Comparison of ENCODE assay signal across 20 cellular contexts in the genomic region with DNA sequence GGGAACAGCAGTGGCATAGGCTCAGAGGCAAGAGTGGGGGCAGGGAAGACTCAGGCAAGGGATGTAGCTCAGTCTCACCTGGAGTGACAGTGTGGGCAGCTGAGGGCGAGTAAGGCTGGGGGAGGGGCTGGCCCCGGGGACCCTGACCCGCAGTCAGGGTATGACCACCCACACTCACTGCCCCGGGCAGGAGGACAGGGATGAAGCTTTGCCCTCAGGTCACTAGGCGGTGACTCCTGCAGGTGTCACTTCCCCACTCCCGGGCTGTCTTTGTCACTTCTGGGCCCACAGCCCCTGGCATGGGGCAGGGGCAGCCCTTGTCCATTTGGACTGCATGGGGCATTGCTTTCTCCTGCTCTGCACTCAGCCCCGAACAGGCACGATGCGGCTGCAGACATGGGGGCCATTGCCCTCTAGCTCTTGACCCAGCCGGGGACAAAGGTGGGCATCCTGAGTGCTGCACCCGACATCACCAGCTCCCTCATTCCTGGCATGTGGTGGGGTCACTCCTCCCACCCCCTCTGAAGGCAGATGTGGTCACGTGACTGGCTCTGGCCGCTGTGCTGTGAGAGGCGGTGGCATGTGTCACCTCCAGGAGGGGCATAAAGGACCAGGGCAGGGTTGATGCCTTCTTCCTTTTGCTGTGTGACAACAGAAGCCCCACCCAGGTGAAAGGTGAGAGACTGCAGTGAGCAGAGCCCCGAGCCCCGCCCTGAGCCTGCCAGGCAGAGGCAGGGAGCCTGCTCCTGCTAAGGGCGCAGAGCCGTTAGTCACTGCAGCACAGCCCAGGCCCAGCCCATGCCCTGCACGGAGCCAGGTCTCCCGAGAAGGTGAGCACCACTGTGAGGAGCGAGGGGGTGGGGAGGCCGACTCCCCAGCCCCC.
DNase-seq lines count a peak whose midpoint lies in the region; ATAC-seq, FAIRE-seq and TF ChIP-seq lines count a peak whose summit lies in the region.
"Had no signal": no experiment of that assay in that cellular context is flagged by ENCODE, and none has a peak within 500 bp of the region (broad histone marks: within the 10 kb centered on the region; RNA-seq: fewer than 3 reads in every experiment).

No MANE protein-coding gene starts in this region.

- H3K4me1 ChIP-seq in RWPE2 (ENCODE audit: insufficient read depth, poor library complexity, severe bottlenecking) (peaks cover 4% of the 10 kb centered on the region), kidney (ENCODE audit: control insufficient read depth in 1 of 2, insufficient read depth in 1 of 2, low read depth in 1 of 2, low read length in 2 of 2) (no peaks in the 10 kb centered on the region), transverse colon (peaks cover 0 to 4% (median 2%) of the 10 kb centered on the region in 4 donors)
- H3K4me1 ChIP-seq: Caco-2 had no signal

- intact Hi-C loops in kidney (cut with DNase I), result no loop called here
- intact Hi-C loops in transverse colon (cut with DNase I; ENCODE audit: low total_unique reads), result no loop called here

- no peak for TF ChIP-seq EP300 in transverse colon (IDR thresholded peaks at IDR 0.05; ENCODE audit: low read depth)

- H3K4me3 ChIP-seq in RWPE2 (ENCODE audit: severe bottlenecking) (no peak overlapping the region), kidney (ENCODE audit: low read length in 2 of 2) (no peak overlapping the region), transverse colon (no peak overlapping the region)

- H3K9me3 ChIP-seq in RWPE2 (ENCODE audit: severe bottlenecking) (no peaks in the 10 kb centered on the region), kidney (ENCODE audit: control insufficient read depth in 1 of 2, low read length in 2 of 2) (no peaks in the 10 kb centered on the region), transverse colon (no peaks in the 10 kb centered on the region)
- H3K9me3 ChIP-seq: Caco-2 had no signal

- ATAC-seq in RWPE2 (ENCODE audit: low read depth) (peak; percentile 86), HG02885 (IDR thresholded peaks at IDR 0.05; ENCODE audit: poor library complexity, unreplicated experiment) (no peak)
- ATAC-seq: left ventricle myocardium superior; stimulated activated naive CD8-positive, alpha-beta T cell treated with anti-CD3 and anti-CD28 coated beads, Interleukin-15, amount 100 ng/mL, for 72 hours had no signal

- H3K36me3 ChIP-seq in RWPE2 (ENCODE audit: low read depth), result no peaks in the 10 kb centered on the region
- no peaks in the 10 kb centered on the region for H3K36me3 ChIP-seq in kidney (ENCODE audit: control insufficient read depth in 1 of 2, insufficient read depth in 2 of 2, low read length in 2 of 2)
- no peaks in the 10 kb centered on the region for H3K36me3 ChIP-seq in transverse colon

- no peak overlapping the region for H3K9ac ChIP-seq in kidney (ENCODE audit: low read length in 2 of 2)

- no peak for TF ChIP-seq POLR2A in transverse colon (IDR thresholded peaks at IDR 0.05)

- WGBS in transverse colon (ENCODE audit: low coverage in 1 of 2), 2 donors, result 57% methylated on average over 14 of the region's 22 CpGs; no CpG with 5 or more reads in 1 of the 2 donors

- peak; percentile 24 for DNase-seq in activated CD4-positive, CD25-positive, alpha-beta regulatory T cell treated with anti-CD3 and anti-CD28 coated beads, Interleukin-2, amount 50 U/mL, for 72 hours
- DNase-seq in activated CD4-positive, CD25-positive, alpha-beta regulatory T cell (lab: John Stamatoyannopoulos, UW), result no peak
- DNase-seq in RWPE2 (ENCODE audit: low spot score) (no peak), kidney (peak; percentile 74), transverse colon (peak; percentile 80), dedifferentiated amniotic fluid mesenchymal stem cell (ENCODE audit: extremely low spot score) (no peak), SKM-1 (lab: John Stamatoyannopoulos, UW; ENCODE audit: unreplicated experiment) (no peak)
- DNase-seq: activated CD4-positive, alpha-beta T cell treated with anti-CD3 and anti-CD28 coated beads for 1 hour; activated CD8-positive, alpha-beta memory T cell treated with anti-CD3 and anti-CD28 coated beads for 24 hours; activated naive CD8-positive, alpha-beta T cell treated with anti-CD3 and anti-CD28 coated beads, Interleukin-2, amount 10 ng/mL, durations not matched to agents 7 days and 5 days; Caco-2; Karpas-422; left ventricle myocardium superior; NCI-H1048; NCI-H1930; NCI-H226; stimulated activated CD4-positive, alpha-beta T cell treated with anti-CD3 and anti-CD28 coated beads, Interleukin-4, amount 100 ng/mL, for 4 hours; stimulated activated naive CD8-positive, alpha-beta T cell treated with anti-CD3 and anti-CD28 coated beads, Interleukin-15, amount 100 ng/mL, for 72 hours had no signal

- no peaks in the 10 kb centered on the region for H3K27me3 ChIP-seq in RWPE2 (ENCODE audit: insufficient read depth, poor library complexity, severe bottlenecking)
- peaks cover 6% of the 10 kb centered on the region for H3K27me3 ChIP-seq in transverse colon

- H3K27ac ChIP-seq in RWPE2 (ENCODE audit: poor library complexity, severe bottlenecking), result no peak overlapping the region
- no peak overlapping the region for H3K27ac ChIP-seq in kidney (ENCODE audit: low read depth in 2 of 2, low read length in 2 of 2)
- peak overlapping the region in 2 of 4 donors; percentile 3 to 47 for H3K27ac ChIP-seq in transverse colon

- no peak for FAIRE-seq in kidney (lab: Jason Lieb, UNC)
- FAIRE-seq: colon had no signal

- in situ Hi-C loops in transverse colon (cut with MboI; ENCODE audit: low pct_ligation_motif_present in 1 of 4, low pct_unique_long_range_greater_than_20kb in 1 of 4, low sequenced_read_pairs in 3 of 4), result loop anchor here in 2 of 4 donors (5.0 kb wide), 1 partner anchor 1105 kb away; no protein-coding TSS in a partner anchor

- TF ChIP-seq CTCF in RWPE2 (IDR thresholded peaks at IDR 0.05; ENCODE audit: poor library complexity, severe bottlenecking) (no peak), kidney (IDR thresholded peaks at IDR 0.05; ENCODE audit: borderline replicate concordance, extremely low read depth, insufficient read depth) (no peak), transverse colon (IDR thresholded peaks at IDR 0.05) (no peak)

Comparison
In these comparisons a context has a peak if more than half of its experiments do, and no peak if none do; other contexts are left out.
1. DNase-seq: peak in activated CD4-positive, CD25-positive, alpha-beta regulatory T cell treated with anti-CD3 and anti-CD28 coated beads, Interleukin-2, amount 50 U/mL, for 72 hours (single experiment), kidney (single experiment) and transverse colon (single experiment); none in activated CD4-positive, CD25-positive, alpha-beta regulatory T cell (0 of 4), RWPE2 (single experiment), dedifferentiated amniotic fluid mesenchymal stem cell (single experiment) and SKM-1 (single experiment).